8 cellular contexts compared by ENCODE assay signal in the genomic region with DNA sequence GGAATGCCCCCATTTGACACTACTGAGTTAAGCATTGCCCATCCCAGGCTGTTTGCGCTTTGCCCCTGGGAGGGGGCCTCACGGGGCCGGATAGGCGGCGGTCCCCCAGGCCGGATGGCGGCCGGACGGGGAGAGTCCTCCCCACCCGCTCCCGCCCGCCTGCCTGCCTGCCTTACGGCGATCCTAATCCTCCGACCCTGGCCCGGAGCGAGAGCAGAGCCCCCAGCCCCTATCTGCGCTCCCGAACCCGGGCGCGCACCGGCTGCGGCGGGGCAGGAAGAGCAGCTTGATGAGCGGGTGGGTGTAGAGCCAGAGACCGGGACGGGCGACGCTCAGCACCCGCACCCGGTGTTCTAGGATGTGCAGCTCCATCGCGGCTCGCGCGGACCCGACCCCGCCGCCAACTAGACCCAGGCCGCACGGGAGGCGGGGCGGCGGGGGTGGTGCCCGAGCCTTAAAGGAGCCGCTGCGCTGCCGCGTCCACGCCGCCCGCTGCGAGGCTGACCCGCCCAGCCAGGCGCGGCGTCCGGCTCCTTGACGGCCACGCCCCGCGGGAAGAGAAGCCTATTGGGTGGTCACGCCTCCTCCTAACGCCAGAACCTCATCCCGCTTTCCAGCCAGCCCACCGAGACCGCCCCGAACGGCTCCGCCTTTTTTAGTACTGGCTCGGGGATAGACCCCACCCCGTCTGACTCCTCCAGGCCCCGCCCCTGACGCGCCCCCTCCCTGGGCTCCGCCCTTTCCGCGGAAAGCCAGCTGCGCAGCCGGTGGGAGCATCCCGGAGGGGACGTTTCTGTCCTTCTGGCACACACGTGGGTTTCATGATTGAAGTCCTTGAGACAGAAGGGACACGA. TPM values are rescaled to one million over a fixed set of nuclear protein-coding genes. Genes with fewer than 3 reads are reported as not detected.
DNase-seq lines count a peak whose midpoint lies in the region; TF ChIP-seq lines count a peak whose summit lies in the region.

A gene (minus strand): TSS at position 380 of the 854 bp plus-strand sequence. CDS start 8 bp downstream, at position 372.

- POLR2A ChIA-PET in HEK293 (lab: Yijun Ruan, JAX): interaction anchor here (0.6 to 4.2 kb wide), 8 partner anchors 11 to 122 kb away, joined by 3 to 34 read pairs (median 5); a partner anchor contains a TSS

- peak within 1 kb of the TSS; percentile 10 for H3K9ac ChIP-seq in SK-N-MC (ENCODE audit: insufficient read length)

- peaks cover 0 to 43% of the 10 kb centered on the region in 2 experiments; a peak in 1 of 3 replicates for H3K36me3 ChIP-seq in HEK293 (ENCODE audit: control insufficient read depth in 2 of 2, insufficient read depth in 1 of 2, low read length in 2 of 2)
- no peaks in the 10 kb centered on the region for H3K36me3 ChIP-seq in SK-N-MC (ENCODE audit: insufficient read depth, low read length)
- H3K36me3 ChIP-seq in suprapubic skin: peaks cover 49% of the 10 kb centered on the region

- WGBS in suprapubic skin: 2% methylated on average over 34 of the region's 85 CpGs

- no peak within 1 kb of the TSS for H3K27ac ChIP-seq in HEK293 (ENCODE audit: extremely low read depth, low read depth, low read length)
- no peak within 1 kb of the TSS for H3K27ac ChIP-seq in SK-N-MC
- peak within 1 kb of the TSS; percentile 92 for H3K27ac ChIP-seq in suprapubic skin

- peak in 1 of 2 donors; percentile 62 for TF ChIP-seq POLR2A in suprapubic skin (IDR thresholded peaks at IDR 0.05)

- DNase-seq in GDM1 (lab: John Stamatoyannopoulos, UW): peak; percentile 94
- peak; percentile 75 for DNase-seq in NAMALWA (ENCODE audit: low spot score)
- no peak for DNase-seq in SK-N-MC (ENCODE audit: low read depth, low spot score)
- peak; percentile 87 for DNase-seq in activated naive CD4-positive, alpha-beta T cell treated with anti-CD3 and anti-CD28 coated beads, Interleukin-2, amount 50 U/mL, for 16 hours
- DNase-seq in globus pallidus (ENCODE audit: low spot score): peak; percentile 91
- DNase-seq in nucleus accumbens (lab: John Stamatoyannopoulos, UW): peak; percentile 62 to 99 (median 95)
- DNase-seq in suprapubic skin (ENCODE audit: low spot score in 2 of 2): peak; percentile 99

- TF ChIP-seq EP300 in suprapubic skin (IDR thresholded peaks at IDR 0.05): no peak

- H3K4me1 ChIP-seq in HEK293 (ENCODE audit: control insufficient read depth, insufficient read depth, low read length) (no peaks in the 10 kb centered on the region; the same call in 1 of the 2 replicates), suprapubic skin (peaks cover 61% of the 10 kb centered on the region)

- CTCF ChIA-PET in HEK293 (lab: Yijun Ruan, JAX): interaction anchor here (0.8 to 3.8 kb wide), 19 partner anchors 12 to 355 kb away, joined by 3 to 80 read pairs (median 15); a partner anchor contains a TSS

- TF ChIP-seq CTCF in HEK293 (tag by site-specific recombination; IDR thresholded peaks at IDR 0.05) (no peak), suprapubic skin (IDR thresholded peaks at IDR 0.05) (no peak)

- H3K27me3 ChIP-seq in suprapubic skin: no peaks in the 10 kb centered on the region

- peak within 1 kb of the TSS; percentile 60 for H3K4me3 ChIP-seq in HEK293 (ENCODE audit: low read depth, low read length)
- peak within 1 kb of the TSS; percentile 84 for H3K4me3 ChIP-seq in SK-N-MC
- peak within 1 kb of the TSS; percentile 88 for H3K4me3 ChIP-seq in suprapubic skin

- no peaks in the 10 kb centered on the region for H3K9me3 ChIP-seq in HEK293 (ENCODE audit: control insufficient read depth, insufficient read depth, low read depth, low read length)
- H3K9me3 ChIP-seq in SK-N-MC (ENCODE audit: low read depth, low read length): no peaks in the 10 kb centered on the region
- H3K9me3 ChIP-seq in suprapubic skin: no peaks in the 10 kb centered on the region

TF ChIP-seq in HEK293, 187 proteins besides CTCF, POLR2A, EP300 and RAD21 (continues in another document):
- no peak for TF ChIP-seq ZNF707 (tag by site-specific recombination; IDR thresholded peaks at IDR 0.05)
- TF ChIP-seq BCL11B (tag by site-specific recombination; IDR thresholded peaks at IDR 0.05; ENCODE audit: low read depth): no peak; the same call in 1 of the 2 replicates
- TF ChIP-seq ZNF239 (tag by site-specific recombination; IDR thresholded peaks at IDR 0.05): no peak
- peak; percentile 56 for TF ChIP-seq ZNF600 (tag by site-specific recombination; IDR thresholded peaks at IDR 0.05)
- TF ChIP-seq ZNF302 (tag by site-specific recombination; IDR thresholded peaks at IDR 0.05; ENCODE audit: low read depth): no peak
- TF ChIP-seq ZNF140 (tag by site-specific recombination; IDR thresholded peaks at IDR 0.05): no peak
- TF ChIP-seq SCRT2 (tag by site-specific recombination; IDR thresholded peaks at IDR 0.05): no peak
- no peak for TF ChIP-seq ZNF560 (tag by site-specific recombination; IDR thresholded peaks at IDR 0.05; ENCODE audit: borderline replicate concordance)
- TF ChIP-seq ZNF112 (tag by site-specific recombination; IDR thresholded peaks at IDR 0.05): no peak
- TF ChIP-seq, protein P1, sequence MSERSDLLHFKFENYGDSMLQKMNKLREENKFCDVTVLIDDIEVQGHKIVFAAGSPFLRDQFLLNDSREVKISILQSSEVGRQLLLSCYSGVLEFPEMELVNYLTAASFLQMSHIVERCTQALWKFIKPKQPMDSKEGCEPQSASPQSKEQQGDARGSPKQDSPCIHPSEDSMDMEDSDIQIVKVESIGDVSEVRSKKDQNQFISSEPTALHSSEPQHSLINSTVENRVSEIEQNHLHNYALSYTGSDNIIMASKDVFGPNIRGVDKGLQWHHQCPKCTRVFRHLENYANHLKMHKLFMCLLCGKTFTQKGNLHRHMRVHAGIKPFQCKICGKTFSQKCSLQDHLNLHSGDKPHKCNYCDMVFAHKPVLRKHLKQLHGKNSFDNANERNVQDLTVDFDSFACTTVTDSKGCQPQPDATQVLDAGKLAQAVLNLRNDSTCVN (tag by site-specific recombination; optimal IDR thresholded peaks at IDR 0.05): peak; percentile 83
- TF ChIP-seq, protein P2, sequence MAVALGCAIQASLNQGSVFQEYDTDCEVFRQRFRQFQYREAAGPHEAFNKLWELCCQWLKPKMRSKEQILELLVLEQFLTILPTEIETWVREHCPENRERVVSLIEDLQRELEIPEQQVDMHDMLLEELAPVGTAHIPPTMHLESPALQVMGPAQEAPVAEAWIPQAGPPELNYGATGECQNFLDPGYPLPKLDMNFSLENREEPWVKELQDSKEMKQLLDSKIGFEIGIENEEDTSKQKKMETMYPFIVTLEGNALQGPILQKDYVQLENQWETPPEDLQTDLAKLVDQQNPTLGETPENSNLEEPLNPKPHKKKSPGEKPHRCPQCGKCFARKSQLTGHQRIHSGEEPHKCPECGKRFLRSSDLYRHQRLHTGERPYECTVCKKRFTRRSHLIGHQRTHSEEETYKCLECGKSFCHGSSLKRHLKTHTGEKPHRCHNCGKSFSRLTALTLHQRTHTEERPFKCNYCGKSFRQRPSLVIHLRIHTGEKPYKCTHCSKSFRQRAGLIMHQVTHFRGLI (tag by site-specific recombination; IDR thresholded peaks at IDR 0.05): peak; percentile 89
- TF ChIP-seq, protein P3, sequence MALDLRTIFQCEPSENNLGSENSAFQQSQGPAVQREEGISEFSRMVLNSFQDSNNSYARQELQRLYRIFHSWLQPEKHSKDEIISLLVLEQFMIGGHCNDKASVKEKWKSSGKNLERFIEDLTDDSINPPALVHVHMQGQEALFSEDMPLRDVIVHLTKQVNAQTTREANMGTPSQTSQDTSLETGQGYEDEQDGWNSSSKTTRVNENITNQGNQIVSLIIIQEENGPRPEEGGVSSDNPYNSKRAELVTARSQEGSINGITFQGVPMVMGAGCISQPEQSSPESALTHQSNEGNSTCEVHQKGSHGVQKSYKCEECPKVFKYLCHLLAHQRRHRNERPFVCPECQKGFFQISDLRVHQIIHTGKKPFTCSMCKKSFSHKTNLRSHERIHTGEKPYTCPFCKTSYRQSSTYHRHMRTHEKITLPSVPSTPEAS (tag by site-specific recombination; IDR thresholded peaks at IDR 0.05): no peak
- TF ChIP-seq ZNF654 (tag by site-specific recombination; IDR thresholded peaks at IDR 0.05; ENCODE audit: low read depth): no peak
- TF ChIP-seq, protein P4, sequence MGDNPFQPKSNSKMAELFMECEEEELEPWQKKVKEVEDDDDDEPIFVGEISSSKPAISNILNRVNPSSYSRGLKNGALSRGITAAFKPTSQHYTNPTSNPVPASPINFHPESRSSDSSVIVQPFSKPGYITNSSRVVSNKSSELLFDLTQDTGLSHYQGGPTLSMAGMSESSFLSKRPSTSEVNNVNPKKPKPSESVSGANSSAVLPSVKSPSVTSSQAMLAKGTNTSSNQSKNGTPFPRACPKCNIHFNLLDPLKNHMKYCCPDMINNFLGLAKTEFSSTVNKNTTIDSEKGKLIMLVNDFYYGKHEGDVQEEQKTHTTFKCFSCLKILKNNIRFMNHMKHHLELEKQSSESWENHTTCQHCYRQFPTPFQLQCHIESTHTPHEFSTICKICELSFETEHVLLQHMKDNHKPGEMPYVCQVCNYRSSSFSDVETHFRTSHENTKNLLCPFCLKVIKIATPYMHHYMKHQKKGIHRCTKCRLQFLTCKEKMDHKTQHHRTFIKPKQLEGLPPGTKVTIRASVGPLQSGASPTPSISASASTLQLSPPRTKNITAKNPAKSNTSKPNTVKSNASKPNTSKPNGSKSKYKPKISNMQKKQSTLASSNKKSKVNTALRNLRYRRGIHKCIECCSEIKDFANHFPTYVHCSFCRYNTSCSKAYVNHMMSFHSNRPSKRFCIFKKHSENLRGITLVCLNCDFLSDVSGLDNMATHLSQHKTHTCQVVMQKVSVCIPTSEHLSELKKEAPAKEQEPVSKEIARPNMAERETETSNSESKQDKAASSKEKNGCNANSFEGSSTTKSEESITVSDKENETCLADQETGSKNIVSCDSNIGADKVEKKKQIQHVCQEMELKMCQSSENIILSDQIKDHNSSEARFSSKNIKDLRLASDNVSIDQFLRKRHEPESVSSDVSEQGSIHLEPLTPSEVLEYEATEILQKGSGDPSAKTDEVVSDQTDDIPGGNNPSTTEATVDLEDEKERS (tag by site-specific recombination; IDR thresholded peaks at IDR 0.05): no peak
- no peak for TF ChIP-seq ZNF221 (tag by site-specific recombination; IDR thresholded peaks at IDR 0.05; ENCODE audit: borderline replicate concordance)
- TF ChIP-seq, protein P5, sequence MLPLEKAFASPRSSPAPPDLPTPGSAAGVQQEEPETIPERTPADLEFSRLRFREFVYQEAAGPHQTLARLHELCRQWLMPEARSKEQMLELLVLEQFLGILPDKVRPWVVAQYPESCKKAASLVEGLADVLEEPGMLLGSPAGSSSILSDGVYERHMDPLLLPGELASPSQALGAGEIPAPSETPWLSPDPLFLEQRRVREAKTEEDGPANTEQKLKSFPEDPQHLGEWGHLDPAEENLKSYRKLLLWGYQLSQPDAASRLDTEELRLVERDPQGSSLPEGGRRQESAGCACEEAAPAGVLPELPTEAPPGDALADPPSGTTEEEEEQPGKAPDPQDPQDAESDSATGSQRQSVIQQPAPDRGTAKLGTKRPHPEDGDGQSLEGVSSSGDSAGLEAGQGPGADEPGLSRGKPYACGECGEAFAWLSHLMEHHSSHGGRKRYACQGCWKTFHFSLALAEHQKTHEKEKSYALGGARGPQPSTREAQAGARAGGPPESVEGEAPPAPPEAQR (tag by site-specific recombination; IDR thresholded peaks at IDR 0.05): no peak

RNA-seq across cellular contexts. Expression of the gene that starts here (rescaled TPM):
- total RNA-seq in suprapubic skin: 10 to 100 TPM; 16.3 to 22.8 (median 20.6) TPM
